In the genomic region with DNA sequence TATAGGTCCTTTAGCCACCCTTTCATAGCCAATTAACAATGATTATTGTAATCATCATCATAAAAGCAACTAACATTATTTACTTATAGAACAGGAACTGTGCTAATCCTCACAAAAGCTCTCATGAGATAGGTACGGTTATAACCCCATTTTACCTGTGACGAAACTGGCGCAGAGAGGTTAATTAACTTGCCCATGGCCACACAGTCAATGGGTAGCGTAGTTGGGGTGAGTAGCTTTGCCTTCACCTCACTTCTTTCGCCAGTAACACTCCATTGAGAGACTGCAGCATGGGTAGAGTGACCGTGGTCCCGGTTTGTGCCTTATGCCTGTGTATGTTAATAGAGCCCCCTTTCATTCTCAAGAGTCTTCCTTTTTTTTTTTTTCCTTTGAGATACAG, we compare ENCODE assay signal across 22 cellular contexts.
"Had no signal": no experiment of that assay in that cellular context is flagged by ENCODE, and none has a peak within 500 bp of the region (broad histone marks: within the 10 kb centered on the region; RNA-seq: fewer than 3 reads in every experiment).

No MANE protein-coding gene starts in this region.

- H3K4me2 ChIP-seq: smooth muscle cell had no signal

- H3K9me3 Mint-ChIP-seq: effector memory CD8-positive, alpha-beta T cell; naive thymus-derived CD4-positive, alpha-beta T cell; nephron; type B pancreatic cell had no signal

- H3K27ac Mint-ChIP-seq: effector memory CD8-positive, alpha-beta T cell; nephron; type B pancreatic cell had no signal

- H3K9me3 ChIP-seq: prostate gland, right atrium auricular region, stomach, thyroid gland had no signal

- H3K4me3 Mint-ChIP-seq: effector memory CD8-positive, alpha-beta T cell; nephron; type B pancreatic cell had no signal

- H3K4me1 ChIP-seq: prostate gland, thyroid gland had no signal

- ATAC-seq: effector memory CD8-positive, alpha-beta T cell; naive thymus-derived CD4-positive, alpha-beta T cell; sciatic nerve had no signal

- H3K27me3 Mint-ChIP-seq: effector memory CD8-positive, alpha-beta T cell; naive thymus-derived CD4-positive, alpha-beta T cell; type B pancreatic cell had no signal

- H3K27me3 ChIP-seq: right atrium auricular region, stomach, thyroid gland had no signal

- H3K27ac ChIP-seq: right atrium auricular region, stomach, thyroid gland had no signal

- H3K36me3 ChIP-seq: prostate gland, right atrium auricular region, thyroid gland had no signal

- H3K4me3 ChIP-seq: prostate gland, right atrium auricular region, smooth muscle cell, stomach, thyroid gland had no signal

- DNase-seq: cortex of kidney; effector memory CD8-positive, alpha-beta T cell; erythroblast; hypothalamus; kidney; mesenchymal stem cell; midbrain; naive thymus-derived CD4-positive, alpha-beta T cell; nucleus accumbens; stimulated activated CD4-positive, alpha-beta T cell treated with anti-CD3 and anti-CD28 coated beads, Interleukin-12 subunit alpha, Interleukin-12 subunit beta, amount 100 ng/mL, for 4 hours; stimulated activated CD4-positive, alpha-beta T cell treated with anti-CD3 and anti-CD28 coated beads, Interleukin-1b, Interleukin-23, amount 100 ng/mL, for 48 hours; stimulated activated CD4-positive, alpha-beta T cell treated with anti-CD3 and anti-CD28 coated beads, Interleukin-4, amount 100 ng/mL, for 1 hour; stimulated activated CD8-positive, alpha-beta memory T cell treated with anti-CD3 and anti-CD28 coated beads, Interleukin-4, amount 100 ng/mL, for 48 hours; stimulated activated naive CD4-positive, alpha-beta T cell treated with Interleukin-2 at 50 U/mL for 16 hours; stomach; thyroid gland had no signal

- H3K4me1 Mint-ChIP-seq: nephron had no signal
